Comparison of ENCODE assay signal across 28 cellular contexts in genomic region chr4:96776922-96777510, GRCh38.
"Had no signal": no experiment of that assay in that cellular context is flagged by ENCODE, and none has a peak within 500 bp of the region (broad histone marks: within the 10 kb centered on the region; RNA-seq: fewer than 3 reads in every experiment).

No MANE protein-coding gene starts in this region.

- H3K27ac ChIP-seq: esophagus muscularis mucosa, heart right ventricle, left lung, lower lobe of right lung, neutrophil, ovary, sigmoid colon, suprapubic skin, tibial artery, upper lobe of right lung, WERI-Rb-1 had no signal

- H3K9me3 ChIP-seq: esophagus muscularis mucosa, lower lobe of right lung, mucosa of descending colon, neutrophil, ovary, sigmoid colon, suprapubic skin, tibial artery, upper lobe of right lung had no signal

- H3K27me3 ChIP-seq: esophagus muscularis mucosa, heart right ventricle, left lung, neutrophil, ovary, sigmoid colon, suprapubic skin, tibial artery, upper lobe of right lung had no signal

- H3K4me1 ChIP-seq: esophagus muscularis mucosa, heart right ventricle, left lung, lower lobe of right lung, sigmoid colon, suprapubic skin, tibial artery, upper lobe of right lung had no signal

- H3K4me3 ChIP-seq: esophagus muscularis mucosa, heart right ventricle, left lung, lower lobe of right lung, mucosa of descending colon, ovary, sigmoid colon, suprapubic skin, tibial artery, upper lobe of right lung had no signal

- ATAC-seq: activated CD4-positive, CD25-positive, alpha-beta regulatory T cell treated with anti-CD3 and anti-CD28 coated beads, Interleukin-2, amount 50 U/mL, for 24 hours; activated naive CD4-positive, alpha-beta T cell treated with anti-CD3 and anti-CD28 coated beads, Interleukin-2, amount 50 U/mL, for 72 hours; activated T-cell treated with anti-CD3 and anti-CD28 coated beads, Interleukin-2, amount 50 U/mL, for 4 hours; heart right ventricle; left lung; lower lobe of right lung; mucosa of descending colon; stimulated activated naive B cell treated with anti-CD40 and anti-IgM and Interleukin-4, amounts not matched to agents 10 μg/mL and 1 μg/mL and 100 μg/mL, for 72 hours; upper lobe of right lung had no signal

- DNase-seq: activated CD4-positive, alpha-beta memory T cell treated with anti-CD3 and anti-CD28 coated beads, Interleukin-2, amount 10 ng/mL, durations not matched to agents 7 days and 5 days; activated CD4-positive, alpha-beta T cell treated with anti-CD3 and anti-CD28 coated beads for 48 hours; activated CD8-positive, alpha-beta memory T cell treated with anti-CD3 and anti-CD28 coated beads, Interleukin-2, amount 50 U/mL, for 48 hours; activated T-cell treated with anti-CD3 and anti-CD28 coated beads, Interleukin-2, amount 50 U/mL, for 4 hours; anterior cingulate cortex; dermis blood vessel endothelial cell; effector CD4-positive, alpha-beta T cell; foreskin melanocyte; heart right ventricle; kidney glomerular epithelial cell; left lung; lower lobe of right lung; mesendoderm; mucosa of descending colon; ovary; sigmoid colon; small intestine; stimulated activated CD4-positive, alpha-beta T cell treated with anti-CD3 and anti-CD28 coated beads, Interleukin-1b, Interleukin-23, amount 100 ng/mL, for 48 hours; stimulated activated naive B cell treated with anti-CD40 and anti-IgM and Interleukin-4, amounts not matched to agents 10 μg/mL and 1 μg/mL and 100 μg/mL, for 72 hours; T-helper 1 cell; tibial artery; upper lobe of right lung; WERI-Rb-1 had no signal

- H3K36me3 ChIP-seq: esophagus muscularis mucosa, heart right ventricle, left lung, lower lobe of right lung, neutrophil, ovary, sigmoid colon, suprapubic skin, tibial artery, upper lobe of right lung, WERI-Rb-1 had no signal
